13 cellular contexts compared by ENCODE assay signal in genomic region chr15:63088532-63089245, GRCh38. TPM values are rescaled to one million over a fixed set of nuclear protein-coding genes. Genes with fewer than 3 reads are reported as not detected.
DNase-seq lines count a peak whose midpoint lies in the region; ATAC-seq, FAIRE-seq and TF ChIP-seq lines count a peak whose summit lies in the region.
"Had no signal": no experiment of that assay in that cellular context is flagged by ENCODE, and none has a peak within 500 bp of the region (broad histone marks: within the 10 kb centered on the region; RNA-seq: fewer than 3 reads in every experiment).

No MANE protein-coding gene starts in this region.

- WGBS in HepG2 (ENCODE audit: low lambda C conversion rate) = 33% methylated on average over 7 of the region's 7 CpGs
- 66% methylated on average over 7 of the region's 7 CpGs for WGBS in right lobe of liver (ENCODE audit: insufficient coverage, low coverage, low lambda C conversion rate, missing lambda C conversion rate)

- POLR2A ChIA-PET in HepG2 (lab: Yijun Ruan, JAX) = interaction anchor here (0.6 to 5.1 kb wide), 11 partner anchors 9 to 202 kb away, joined by 3 to 42 read pairs (median 4); partner anchors contain the start of genes RPS27L and TPM1
- POLR2A ChIA-PET in T-cell (lab: Charles Lee) = interaction anchor here in 1 of 2 donors (0.6 to 0.7 kb wide), 2 partner anchors 25 to 297 kb away, joined by 4 to 6 read pairs; no protein-coding TSS in a partner anchor

- H4K20me1 ChIP-seq in HepG2 (ENCODE audit: insufficient read depth, low read length) = no peaks in the 10 kb centered on the region

- H3K36me3 ChIP-seq in HepG2 (replicated peaks in 1 of 2; ENCODE audit: control insufficient read depth in 1 of 2, insufficient read depth in 2 of 2, low read length in 2 of 2) = no peaks in the 10 kb centered on the region
- H3K36me3 ChIP-seq in right lobe of liver = no peaks in the 10 kb centered on the region
- no peaks in the 10 kb centered on the region for H3K36me3 ChIP-seq in colonic mucosa
- no peaks in the 10 kb centered on the region for H3K36me3 ChIP-seq in mucosa of rectum (ENCODE audit: control insufficient read depth in 2 of 2, insufficient read depth in 2 of 2, low read length in 2 of 2)
- H3K36me3 ChIP-seq: neutrophil had no signal

- H3K9me3 ChIP-seq in HepG2 (ENCODE audit: low read length) = no peaks in the 10 kb centered on the region
- H3K9me3 ChIP-seq in right lobe of liver = no peaks in the 10 kb centered on the region
- no peaks in the 10 kb centered on the region for H3K9me3 ChIP-seq in colonic mucosa
- H3K9me3 ChIP-seq in mucosa of rectum (ENCODE audit: control insufficient read depth in 2 of 2, low read length in 2 of 2) = no peaks in the 10 kb centered on the region
- H3K9me3 ChIP-seq: neutrophil had no signal

- H3K4me3 ChIP-seq in HepG2 (replicated peaks in 1 of 3; ENCODE audit: insufficient read depth in 1 of 3, low read depth in 2 of 3, low read length in 3 of 3) (peak overlapping the region in 2 of 3 experiments; percentile 7 to 44; a peak in 3 of 6 replicates), right lobe of liver (no peak overlapping the region), colonic mucosa (no peak overlapping the region), mucosa of rectum (ENCODE audit: low read length in 2 of 2) (no peak overlapping the region)

- CTCF ChIA-PET in HepG2 (lab: Yijun Ruan, JAX; ENCODE audit: low intra/inter-chr PET ratio, low total read pairs) = no interaction called here
- CTCF ChIA-PET in T-cell (lab: Charles Lee) = interaction anchor here (0.6 to 0.7 kb wide), 2 partner anchors 12 to 220 kb away, joined by 4 to 8 read pairs; no protein-coding TSS in a partner anchor

- no peaks in the 10 kb centered on the region for H3K36me3 Mint-ChIP-seq in T-cell
- H3K36me3 Mint-ChIP-seq: activated naive CD8-positive, alpha-beta T cell had no signal

- TF ChIP-seq CTCF in HepG2 (CRISPR knock-in tag; IDR thresholded peaks at IDR 0.05) = no peak
- TF ChIP-seq CTCF in right lobe of liver (IDR thresholded peaks at IDR 0.05) = no peak
- no peak for TF ChIP-seq CTCF in colonic mucosa (IDR thresholded peaks at IDR 0.05)

- no peak overlapping the region for H3K27ac Mint-ChIP-seq in T-cell
- H3K27ac Mint-ChIP-seq: activated naive CD8-positive, alpha-beta T cell had no signal

- TF ChIP-seq RAD21 in HepG2 (CRISPR knock-in tag; IDR thresholded peaks at IDR 0.05) = no peak

- H3K4me1 Mint-ChIP-seq in T-cell = peaks cover 0 to 5% (median 3%) of the 10 kb centered on the region in 3 donors

- H3K4me1 ChIP-seq in HepG2 (ENCODE audit: insufficient read depth, low read length) (peaks cover 71% of the 10 kb centered on the region), right lobe of liver (peaks cover 0 to 14% (median 0%) of the 10 kb centered on the region in 4 donors), colonic mucosa (no peaks in the 10 kb centered on the region), mucosa of rectum (ENCODE audit: control insufficient read depth in 2 of 2, insufficient read depth in 2 of 2, low read length in 2 of 2) (peaks cover 6 to 15% of the 10 kb centered on the region in 2 donors)

- no peak for TF ChIP-seq POLR2A in HepG2 (IDR thresholded peaks at IDR 0.05; ENCODE audit: insufficient read depth in 1 of 2, low read depth in 2 of 2, low read length in 2 of 2)
- no peak for TF ChIP-seq POLR2A in right lobe of liver (IDR thresholded peaks at IDR 0.05)

- H3K27me3 Mint-ChIP-seq in T-cell = peaks cover 0 to 4% of the 10 kb centered on the region in 2 donors
- H3K27me3 Mint-ChIP-seq: activated naive CD8-positive, alpha-beta T cell had no signal

- H2AFZ ChIP-seq in HepG2 (ENCODE audit: low read length) = no peak overlapping the region

- intact Hi-C loops in HepG2 (cut with micrococcal nuclease; ENCODE audit: unreplicated experiment) (no loop called here), right lobe of liver (cut with DNase I) (loop anchor here in 1 of 2 donors (10.0 kb wide), 1 partner anchor 244 kb away; no protein-coding TSS in a partner anchor), colonic mucosa (cut with DNase I) (no loop called here)

- peak overlapping the region; percentile 62 for H3K4me2 ChIP-seq in HepG2 (ENCODE audit: low read depth, low read length)

- H3K9me3 Mint-ChIP-seq in T-cell = no peaks in the 10 kb centered on the region

- H3K27me3 ChIP-seq in HepG2 (ENCODE audit: control insufficient read depth in 1 of 2, insufficient read depth in 2 of 2, low read length in 2 of 2) (no peaks in the 10 kb centered on the region), right lobe of liver (no peaks in the 10 kb centered on the region), colonic mucosa (no peaks in the 10 kb centered on the region), mucosa of rectum (ENCODE audit: control insufficient read depth in 2 of 2, insufficient read depth in 2 of 2, low read length in 2 of 2) (no peaks in the 10 kb centered on the region)
- H3K27me3 ChIP-seq: neutrophil had no signal

- TF ChIP-seq EP300 in HepG2 (IDR thresholded peaks at IDR 0.05; ENCODE audit: low read depth in 2 of 2, low read length in 2 of 2) = no peak
- TF ChIP-seq EP300 in HepG2 (CRISPR knock-in tag; IDR thresholded peaks at IDR 0.05; ENCODE audit: borderline replicate concordance) = no peak

- no peak for DNase-seq in HepG2 (ENCODE audit: low spot score)
- no peak for DNase-seq in right lobe of liver
- no peak for DNase-seq in colonic mucosa
- no peak for DNase-seq in activated gamma-delta T cell (lab: John Stamatoyannopoulos, UW)
- no peak for DNase-seq in caudate nucleus (lab: John Stamatoyannopoulos, UW)
- DNase-seq in T-cell = no peak
- DNase-seq: AML-193; NCI-H1092; stimulated activated CD8-positive, alpha-beta memory T cell treated with anti-CD3 and anti-CD28 coated beads, Interleukin-4, amount 100 ng/mL, for 48 hours had no signal

- in situ Hi-C loops in HepG2 (cut with HindIII; ENCODE audit: extremely low pct_ligation_motif_present, low pct_unique_long_range_greater_than_20kb) = no loop called here

- FAIRE-seq in HepG2 (lab: Jason Lieb, UNC) = no peak

- no peaks in the 10 kb centered on the region for H3K79me2 ChIP-seq in HepG2 (ENCODE audit: insufficient read depth, low read length)

- no TSS peak for BruUV-seq in HepG2 (replicated peaks; lab: Mats Ljungman, UMichigan)

- ATAC-seq in HepG2 (peak; percentile 25), right lobe of liver (no peak), HG03571 (IDR thresholded peaks at IDR 0.05; ENCODE audit: unreplicated experiment) (no peak), T-cell (replicated peaks in 1 of 4) (no peak)

- H3K27ac ChIP-seq in HepG2 (ENCODE audit: extremely low read length, insufficient read depth, low read length) (peak overlapping the region; percentile 35), right lobe of liver (no peak overlapping the region), colonic mucosa (peak overlapping the region; percentile 48), mucosa of rectum (ENCODE audit: low read depth in 2 of 2, low read length in 2 of 2) (peak overlapping the region; percentile 63 to 66), caudate nucleus (ENCODE audit: low read depth, low read length) (no peak overlapping the region)
- H3K27ac ChIP-seq: neutrophil had no signal

- no peak overlapping the region for H3K4me3 Mint-ChIP-seq in T-cell
- H3K4me3 Mint-ChIP-seq: activated naive CD8-positive, alpha-beta T cell had no signal

- peak overlapping the region; percentile 31; the same call in 1 of the 2 replicates for H3K9ac ChIP-seq in HepG2 (ENCODE audit: insufficient read depth, low read depth, low read length)
- H3K9ac ChIP-seq in colonic mucosa (ENCODE audit: low read depth in 2 of 2, low read length in 2 of 2) = no peak overlapping the region
- H3K9ac ChIP-seq in mucosa of rectum (ENCODE audit: low read depth in 1 of 2, low read length in 2 of 2) = peak overlapping the region; percentile 14 to 44

RNA-seq across cellular contexts. Expression of gene LACTB, which starts 33.0 kb away (rescaled TPM):
- total RNA-seq in HepG2 (2016; rRNA removed; fragmentation: Illumina TruSeq; extraction: Trizol) = 23.0 and 31.0 TPM in 2 replicates
- total RNA-seq in HepG2 (2016; cell fraction: cytosol; rRNA removed; fragmentation: Illumina TruSeq; extraction: Trizol; ENCODE audit: low read depth) = 2.6 and 4.7 TPM in 2 replicates
- 20.3 and 27.6 TPM in 2 replicates for total RNA-seq in HepG2 (2016; cell fraction: insoluble cytoplasmic fraction; rRNA removed; fragmentation: Illumina TruSeq; extraction: Trizol)
- 6.4 and 8.7 TPM in 2 replicates for total RNA-seq in HepG2 (2016; cell fraction: membrane; rRNA removed; fragmentation: Illumina TruSeq; extraction: Trizol)
- 10.8 and 14.7 TPM in 2 replicates for total RNA-seq in HepG2 (2016; cell fraction: nucleus; rRNA removed; fragmentation: Illumina TruSeq; extraction: Trizol)
- polyA plus RNA-seq in HepG2 (2011; rRNA removed) = 12.2 and 14.8 TPM in 2 replicates
- 7.4 and 10.0 TPM in 2 replicates for polyA plus RNA-seq in HepG2 (2011; cell fraction: cytosol; rRNA removed)
- 4.0 and 4.7 TPM in 2 replicates for polyA plus RNA-seq in HepG2 (2011; cell fraction: nucleus; rRNA removed)
- 18.6 and 25.3 TPM in 2 replicates for polyA plus RNA-seq in HepG2 (2012)
- 2.1 and 2.8 TPM in 2 replicates for polyA plus RNA-seq in HepG2 (2016; cell fraction: cytosol; fragmentation: Illumina TruSeq; extraction: Trizol; ENCODE audit: low read depth)
- polyA plus RNA-seq in HepG2 (2016; cell fraction: insoluble cytoplasmic fraction; fragmentation: Illumina TruSeq; extraction: Trizol; ENCODE audit: low read depth) = 27.4 and 33.8 TPM in 2 replicates
- 4.7 and 5.9 TPM in 2 replicates for polyA plus RNA-seq in HepG2 (2016; cell fraction: membrane; fragmentation: Illumina TruSeq; extraction: Trizol; ENCODE audit: low read depth)
- polyA plus RNA-seq in HepG2 (2016; cell fraction: nucleus; fragmentation: Illumina TruSeq; extraction: Trizol; ENCODE audit: insufficient read depth, low read depth) = 13.9 and 15.3 TPM in 2 replicates
- 2.3 and 2.8 TPM in 2 replicates for polyA minus RNA-seq in HepG2 (2011; rRNA and poly(A)+ RNA removed; ENCODE audit: low replicate concordance)
- 8.0 and 8.3 TPM in 2 replicates for polyA minus RNA-seq in HepG2 (2011; cell fraction: cytosol; rRNA and poly(A)+ RNA removed)
- 10.9 and 15.3 TPM in 2 replicates for polyA minus RNA-seq in HepG2 (2011; cell fraction: nucleus; rRNA and poly(A)+ RNA removed)
- total RNA-seq in right lobe of liver = 10 to 100 TPM; 16.4 to 34.8 (median 21.5) TPM
- total RNA-seq in colonic mucosa = 10 to 100 TPM; 14.6 to 29.6 TPM
- 10 to 100 TPM; 10.9 to 14.9 (median 12.2) TPM for total RNA-seq in T-cell

RNA-seq across cellular contexts. Expression of gene TPM1, which starts 46.1 kb away (rescaled TPM):
- total RNA-seq in HepG2 (2016; rRNA removed; fragmentation: Illumina TruSeq; extraction: Trizol) = 98.9 and 113 TPM in 2 replicates
- total RNA-seq in HepG2 (2016; cell fraction: cytosol; rRNA removed; fragmentation: Illumina TruSeq; extraction: Trizol; ENCODE audit: low read depth) = 49.9 and 54.7 TPM in 2 replicates
- 98.4 and 114 TPM in 2 replicates for total RNA-seq in HepG2 (2016; cell fraction: insoluble cytoplasmic fraction; rRNA removed; fragmentation: Illumina TruSeq; extraction: Trizol)
- 81.1 and 86.7 TPM in 2 replicates for total RNA-seq in HepG2 (2016; cell fraction: membrane; rRNA removed; fragmentation: Illumina TruSeq; extraction: Trizol)
- total RNA-seq in HepG2 (2016; cell fraction: nucleus; rRNA removed; fragmentation: Illumina TruSeq; extraction: Trizol) = 75.6 and 78.8 TPM in 2 replicates
- 92.4 and 109 TPM in 2 replicates for polyA plus RNA-seq in HepG2 (2011; rRNA removed)
- polyA plus RNA-seq in HepG2 (2011; cell fraction: cytosol; rRNA removed) = 45.6 and 56.5 TPM in 2 replicates
- polyA plus RNA-seq in HepG2 (2011; cell fraction: nucleus; rRNA removed) = 245 and 247 TPM in 2 replicates
- 72.3 and 73.8 TPM in 2 replicates for polyA plus RNA-seq in HepG2 (2012)
- 39.7 and 50.0 TPM in 2 replicates for polyA plus RNA-seq in HepG2 (2016; cell fraction: cytosol; fragmentation: Illumina TruSeq; extraction: Trizol; ENCODE audit: low read depth)
- polyA plus RNA-seq in HepG2 (2016; cell fraction: insoluble cytoplasmic fraction; fragmentation: Illumina TruSeq; extraction: Trizol; ENCODE audit: low read depth) = 112 and 120 TPM in 2 replicates
- 59.4 and 60.5 TPM in 2 replicates for polyA plus RNA-seq in HepG2 (2016; cell fraction: membrane; fragmentation: Illumina TruSeq; extraction: Trizol; ENCODE audit: low read depth)
- 97.1 and 98.9 TPM in 2 replicates for polyA plus RNA-seq in HepG2 (2016; cell fraction: nucleus; fragmentation: Illumina TruSeq; extraction: Trizol; ENCODE audit: insufficient read depth, low read depth)
- 56.1 and 110 TPM in 2 replicates for polyA minus RNA-seq in HepG2 (2011; rRNA and poly(A)+ RNA removed; ENCODE audit: low replicate concordance)
- 22.5 and 29.1 TPM in 2 replicates for polyA minus RNA-seq in HepG2 (2011; cell fraction: cytosol; rRNA and poly(A)+ RNA removed)
- 274 and 286 TPM in 2 replicates for polyA minus RNA-seq in HepG2 (2011; cell fraction: nucleus; rRNA and poly(A)+ RNA removed)
- total RNA-seq in right lobe of liver = 100 to 1,000 TPM in 3 of 6 experiments, 10 to 100 TPM in 3; 44.3 to 180 (median 91.6) TPM
- 100 to 1,000 TPM; 423 to 769 TPM for total RNA-seq in colonic mucosa
- 10 to 100 TPM; 12.1 to 27.0 (median 23.3) TPM for total RNA-seq in T-cell

Comparison
In these comparisons a context has a peak if more than half of its experiments do, and no peak if none do; other contexts are left out.
1. H3K27ac ChIP-seq: peak in HepG2 (single experiment), colonic mucosa (single experiment) and mucosa of rectum (2 of 2); none in right lobe of liver (0 of 3) and caudate nucleus (single experiment).
2. H3K4me3 ChIP-seq: peak in HepG2 (2 of 3); none in right lobe of liver (0 of 3), colonic mucosa (single experiment) and mucosa of rectum (0 of 2).
3. H3K9ac ChIP-seq: peak in HepG2 (single experiment) and mucosa of rectum (2 of 2); none in colonic mucosa (0 of 2).